9 cellular contexts compared by ENCODE assay signal in the genomic region with DNA sequence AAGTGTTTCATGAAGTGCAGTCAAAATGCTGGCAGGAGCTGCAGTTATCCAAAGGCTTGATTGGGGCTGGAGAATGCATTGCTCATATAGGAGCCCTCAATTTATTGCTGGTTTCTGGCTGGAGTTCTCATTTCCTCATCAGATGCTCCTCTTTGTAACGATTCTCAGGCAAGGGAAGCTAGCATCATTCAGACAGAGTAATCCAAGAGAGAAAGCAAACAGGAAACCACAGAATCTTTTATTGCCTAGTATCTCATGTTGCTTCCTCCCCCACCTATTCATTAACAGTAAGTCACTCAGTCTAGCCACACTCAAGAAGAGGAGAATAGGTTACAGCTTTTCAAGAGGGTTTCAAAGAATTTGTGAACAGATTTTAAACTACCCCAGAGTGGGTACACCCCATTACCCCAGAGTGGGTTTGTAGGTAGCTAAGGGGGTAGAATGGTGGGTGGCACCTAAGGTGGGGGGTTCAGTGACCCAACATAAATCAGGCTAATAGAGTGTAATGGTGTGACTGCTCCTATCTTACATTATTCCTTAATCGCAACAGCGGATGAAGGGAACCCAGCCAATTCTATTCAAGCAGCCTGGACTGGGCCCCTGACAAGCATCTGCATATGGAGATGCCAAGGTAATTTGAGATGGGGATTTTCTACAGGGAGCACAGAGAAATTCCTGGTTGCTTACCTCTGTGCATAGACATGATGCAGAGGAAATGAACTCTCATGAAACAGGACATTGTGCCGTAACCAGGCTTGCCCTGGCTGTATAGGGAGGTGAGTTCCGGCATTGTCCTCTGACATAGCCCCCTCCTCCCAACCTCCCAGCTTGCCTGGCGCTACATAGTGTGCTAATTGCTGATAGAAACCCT.
DNase-seq lines count a peak whose midpoint lies in the region; ATAC-seq and TF ChIP-seq lines count a peak whose summit lies in the region.
"Had no signal": no experiment of that assay in that cellular context is flagged by ENCODE, and none has a peak within 500 bp of the region (broad histone marks: within the 10 kb centered on the region; RNA-seq: fewer than 3 reads in every experiment).

No MANE protein-coding gene starts in this region.

- POLR2A ChIA-PET in SK-N-SH (lab: Yijun Ruan, JAX) = no interaction called here

- H2AFZ ChIP-seq in SK-N-SH (ENCODE audit: low read depth) = no peak overlapping the region

- H4K20me1 ChIP-seq in SK-N-SH (ENCODE audit: insufficient read depth) = no peaks in the 10 kb centered on the region

- CTCF ChIA-PET in SK-N-SH (lab: Yijun Ruan, JAX) = no interaction called here

- H3K9me3 ChIP-seq in SK-N-SH (no peaks in the 10 kb centered on the region), BE2C (no peaks in the 10 kb centered on the region)

- H3K4me1 ChIP-seq in SK-N-SH (ENCODE audit: control insufficient read depth in 1 of 2, insufficient read depth in 2 of 2, low read depth in 1 of 2, low read length in 1 of 2) = peaks cover 0 to 7% of the 10 kb centered on the region in 2 experiments; a peak in 1 of 4 replicates
- no peaks in the 10 kb centered on the region for H3K4me1 ChIP-seq in BE2C

- no peak for TF ChIP-seq RAD21 in SK-N-SH (IDR thresholded peaks at IDR 0.05; ENCODE audit: low read length)

- TF ChIP-seq CTCF in SK-N-SH (IDR thresholded peaks at IDR 0.05) = no peak
- no peak for TF ChIP-seq CTCF in BE2C (IDR thresholded peaks at IDR 0.05; ENCODE audit: low read depth, low read length)

- peak; percentile 57 for DNase-seq in CD1c-positive myeloid dendritic cell (ENCODE audit: extremely low spot score)
- peak; percentile 84 to 94 for DNase-seq in Kasumi-1 (lab: John Stamatoyannopoulos, UW)
- DNase-seq in SK-N-SH = no peak
- peak; percentile 25 for DNase-seq in iPS DF 4.7 (ENCODE audit: extremely low read depth, low spot score)
- DNase-seq in SKM-1 (lab: John Stamatoyannopoulos, UW; ENCODE audit: unreplicated experiment) = no peak
- no peak for DNase-seq in BE2C
- DNase-seq in activated CD4-positive, CD25-positive, alpha-beta regulatory T cell treated with anti-CD3 and anti-CD28 coated beads, Interleukin-2, amount 50 U/mL, for 72 hours = no peak

- no peak overlapping the region for H3K9ac ChIP-seq in SK-N-SH
- H3K9ac ChIP-seq: KMS-11 had no signal

- no peaks in the 10 kb centered on the region for H3K9me2 ChIP-seq in SK-N-SH

- no peaks in the 10 kb centered on the region for H3K27me3 ChIP-seq in SK-N-SH (ENCODE audit: insufficient read depth)
- no peaks in the 10 kb centered on the region for H3K27me3 ChIP-seq in BE2C

- WGBS in SK-N-SH (ENCODE audit: low lambda C conversion rate) = 25% methylated on average over 6 of the region's 6 CpGs

- TF ChIP-seq EP300 in SK-N-SH (IDR thresholded peaks at IDR 0.05; ENCODE audit: borderline replicate concordance in 1 of 2, low read depth in 1 of 2, low read length in 1 of 2) = peak in 1 of 2 experiments; percentile 60; a peak in 2 of 4 replicates

- peaks cover 11% of the 10 kb centered on the region for H3F3A ChIP-seq in SK-N-SH (replicated peaks; ENCODE audit: insufficient read depth)

- H3K4me3 ChIP-seq in SK-N-SH (ENCODE audit: low read depth in 2 of 2, low read length in 1 of 2) = no peak overlapping the region
- no peak overlapping the region for H3K4me3 ChIP-seq in BE2C (ENCODE audit: low read depth, low read length)

- H3K79me2 ChIP-seq in SK-N-SH (ENCODE audit: insufficient read depth) = no peaks in the 10 kb centered on the region

- peak overlapping the region; percentile 32 for H3K4me2 ChIP-seq in SK-N-SH
- H3K4me2 ChIP-seq: KMS-11 had no signal

- H3K36me3 ChIP-seq in SK-N-SH (replicated peaks in 1 of 2; ENCODE audit: control insufficient read depth in 1 of 2, insufficient read depth in 2 of 2, low read length in 1 of 2) (no peaks in the 10 kb centered on the region), BE2C (no peaks in the 10 kb centered on the region)

- peak overlapping the region in 1 of 2 experiments; percentile 61; a peak in 2 of 4 replicates for H3K27ac ChIP-seq in SK-N-SH (ENCODE audit: low read depth in 2 of 2, low read length in 1 of 2)
- H3K27ac ChIP-seq: KMS-11 had no signal

- ATAC-seq in GM21381 (IDR thresholded peaks at IDR 0.05; ENCODE audit: unreplicated experiment) = no peak

TF ChIP-seq in SK-N-SH, 30 proteins besides CTCF, POLR2A, EP300 and RAD21 (continues in another document):
- no peak for TF ChIP-seq SIN3A (IDR thresholded peaks at IDR 0.05; ENCODE audit: borderline replicate concordance, low read depth, low read length)
- TF ChIP-seq SMC3 (IDR thresholded peaks at IDR 0.05; ENCODE audit: low read depth, low read length) = no peak
- TF ChIP-seq, protein P1, sequence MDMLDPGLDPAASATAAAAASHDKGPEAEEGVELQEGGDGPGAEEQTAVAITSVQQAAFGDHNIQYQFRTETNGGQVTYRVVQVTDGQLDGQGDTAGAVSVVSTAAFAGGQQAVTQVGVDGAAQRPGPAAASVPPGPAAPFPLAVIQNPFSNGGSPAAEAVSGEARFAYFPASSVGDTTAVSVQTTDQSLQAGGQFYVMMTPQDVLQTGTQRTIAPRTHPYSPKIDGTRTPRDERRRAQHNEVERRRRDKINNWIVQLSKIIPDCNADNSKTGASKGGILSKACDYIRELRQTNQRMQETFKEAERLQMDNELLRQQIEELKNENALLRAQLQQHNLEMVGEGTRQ (IDR thresholded peaks at IDR 0.05; ENCODE audit: borderline replicate concordance, low read depth, low read length) = no peak
- TF ChIP-seq MEF2A (IDR thresholded peaks at IDR 0.05; ENCODE audit: borderline replicate concordance, low read depth) = no peak
- peak; percentile 34; the same call in 1 of the 2 replicates for TF ChIP-seq GABPA (IDR thresholded peaks at IDR 0.05; ENCODE audit: low read depth)
- peak; percentile 55; the same call in 1 of the 2 replicates for TF ChIP-seq TEAD4 (IDR thresholded peaks at IDR 0.05; ENCODE audit: borderline replicate concordance, insufficient read depth)
- peak; percentile 68 for TF ChIP-seq NFIC (IDR thresholded peaks at IDR 0.05; ENCODE audit: borderline replicate concordance)
- no peak for TF ChIP-seq MXI1 (IDR thresholded peaks at IDR 0.05; ENCODE audit: low read depth, low read length)
- TF ChIP-seq PBX3 (IDR thresholded peaks at IDR 0.05) = peak; percentile 47
- no peak for TF ChIP-seq USF1 (IDR thresholded peaks at IDR 0.05; ENCODE audit: borderline replicate concordance, low read depth)
- TF ChIP-seq, protein P2, sequence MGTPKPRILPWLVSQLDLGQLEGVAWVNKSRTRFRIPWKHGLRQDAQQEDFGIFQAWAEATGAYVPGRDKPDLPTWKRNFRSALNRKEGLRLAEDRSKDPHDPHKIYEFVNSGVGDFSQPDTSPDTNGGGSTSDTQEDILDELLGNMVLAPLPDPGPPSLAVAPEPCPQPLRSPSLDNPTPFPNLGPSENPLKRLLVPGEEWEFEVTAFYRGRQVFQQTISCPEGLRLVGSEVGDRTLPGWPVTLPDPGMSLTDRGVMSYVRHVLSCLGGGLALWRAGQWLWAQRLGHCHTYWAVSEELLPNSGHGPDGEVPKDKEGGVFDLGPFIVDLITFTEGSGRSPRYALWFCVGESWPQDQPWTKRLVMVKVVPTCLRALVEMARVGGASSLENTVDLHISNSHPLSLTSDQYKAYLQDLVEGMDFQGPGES (IDR thresholded peaks at IDR 0.05; ENCODE audit: low read depth, low read length) = no peak
- TF ChIP-seq ELF1 (IDR thresholded peaks at IDR 0.05) = 0 out of 2 replicates have a peak, but pooled peaks have one; percentile 6
- TF ChIP-seq FOSL2 (IDR thresholded peaks at IDR 0.05; ENCODE audit: borderline replicate concordance, low read depth) = peak; percentile 20; the same call in 1 of the 2 replicates
- no peak; the same call in 1 of the 2 replicates for TF ChIP-seq RXRA (IDR thresholded peaks at IDR 0.05; ENCODE audit: borderline replicate concordance, low read depth)
- no peak for TF ChIP-seq FOXM1 (IDR thresholded peaks at IDR 0.05; ENCODE audit: low read depth)
- TF ChIP-seq POLR2AphosphoS5 (IDR thresholded peaks at IDR 0.05; ENCODE audit: low read depth, low read length) = no peak

Comparison
In these comparisons a context has a peak if more than half of its experiments do, and no peak if none do; other contexts are left out.
1. DNase-seq: peak in CD1c-positive myeloid dendritic cell (single experiment), Kasumi-1 (2 of 2) and iPS DF 4.7 (single experiment); none in SK-N-SH (single experiment), SKM-1 (single experiment), BE2C (single experiment) and activated CD4-positive, CD25-positive, alpha-beta regulatory T cell treated with anti-CD3 and anti-CD28 coated beads, Interleukin-2, amount 50 U/mL, for 72 hours (single experiment).